ENCODE assay signal across 22 cellular contexts in the genomic region with DNA sequence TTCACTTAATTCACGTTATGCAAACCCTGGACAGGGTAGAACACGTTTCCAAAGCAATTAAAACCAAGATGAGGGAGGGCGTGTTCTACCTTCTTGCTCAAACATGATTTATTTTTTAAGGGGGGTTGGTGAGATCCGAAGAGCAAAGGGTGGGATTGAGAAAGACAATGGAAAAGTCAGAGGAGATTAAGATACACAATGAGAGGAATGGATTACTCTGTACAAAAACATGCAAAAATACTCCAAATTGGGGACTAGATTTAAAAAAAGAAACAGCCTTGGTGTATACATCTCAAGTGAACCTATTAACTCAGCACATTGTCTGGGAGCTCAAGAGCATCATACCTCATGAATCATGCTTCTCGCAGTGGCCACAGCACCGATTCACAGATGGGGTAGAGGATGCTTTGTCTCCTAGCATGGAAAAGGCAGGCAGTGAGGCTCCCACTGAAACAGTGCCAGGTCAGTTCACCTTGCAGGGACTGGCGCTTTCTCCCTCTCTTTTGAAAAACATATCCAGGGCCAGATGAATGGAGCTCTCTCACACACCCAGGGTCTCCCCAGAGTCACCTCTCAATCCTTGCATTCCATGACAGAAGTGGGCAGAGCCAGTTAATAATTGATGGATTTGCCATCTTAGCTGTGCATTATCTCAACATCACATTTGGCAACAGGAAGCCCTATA.
A peak's percentile ranks its signal among the peaks of the same experiment; 100 is the strongest.
DNase-seq lines count a peak whose midpoint lies in the region; ATAC-seq, FAIRE-seq and TF ChIP-seq lines count a peak whose summit lies in the region.
"Had no signal": no experiment of that assay in that cellular context is flagged by ENCODE, and none has a peak within 500 bp of the region (broad histone marks: within the 10 kb centered on the region; RNA-seq: fewer than 3 reads in every experiment).

No MANE protein-coding gene starts in this region.

- DNase-seq in H54 (ENCODE audit: insufficient read length, low spot score) (no peak), RKO (ENCODE audit: low spot score) (peak; percentile 24), choroid plexus epithelial cell (ENCODE audit: low read depth) (peak; percentile 72), renal cortical epithelial cell (ENCODE audit: low read depth) (peak; percentile 57), NCI-H748 (lab: John Stamatoyannopoulos, UW; ENCODE audit: unreplicated experiment) (no peak), kidney (no peak)
- DNase-seq in stimulated activated naive CD4-positive, alpha-beta T cell (lab: John Stamatoyannopoulos, UW): no peak
- DNase-seq: activated CD4-positive, alpha-beta T cell treated with anti-CD3 and anti-CD28 coated beads, Interleukin-2, amount 10 ng/mL, durations not matched to agents 7 days and 5 days; activated effector memory CD4-positive, alpha-beta T cell treated with anti-CD3 and anti-CD28 coated beads, Interleukin-2, amount 50 U/mL, for 16 hours; AML-193; CD8-positive, alpha-beta memory T cell; DND-41; dorsolateral prefrontal cortex; gastrocnemius medialis; left colon; NCI-H1417; NCI-H526; SIG-M5; stimulated activated naive CD4-positive, alpha-beta T cell treated with Interleukin-2 at 50 U/mL for 16 hours; T-helper 1 cell had no signal

- no peaks in the 10 kb centered on the region for H3K4me1 ChIP-seq in kidney (ENCODE audit: control insufficient read depth in 1 of 2, insufficient read depth in 1 of 2, low read depth in 1 of 2, low read length in 2 of 2)
- H3K4me1 ChIP-seq: gastrocnemius medialis had no signal

- H3K9ac ChIP-seq in kidney (ENCODE audit: low read length in 2 of 2): no peak overlapping the region

- no peaks in the 10 kb centered on the region for H3K36me3 ChIP-seq in kidney (ENCODE audit: control insufficient read depth in 1 of 2, insufficient read depth in 2 of 2, low read length in 2 of 2)
- H3K36me3 ChIP-seq: gastrocnemius medialis, tibial nerve had no signal

- intact Hi-C loops in kidney (cut with DNase I): no loop called here

- no peak for ATAC-seq in GM18498 (IDR thresholded peaks at IDR 0.05; ENCODE audit: unreplicated experiment)
- ATAC-seq: gastrocnemius medialis, left colon had no signal

- H3K27ac ChIP-seq in kidney (ENCODE audit: low read depth in 2 of 2, low read length in 2 of 2): no peak overlapping the region
- H3K27ac ChIP-seq: dorsolateral prefrontal cortex, gastrocnemius medialis, tibial nerve had no signal

- no peak overlapping the region for H3K4me3 ChIP-seq in choroid plexus epithelial cell (ENCODE audit: low read depth, low read length)
- H3K4me3 ChIP-seq in kidney (ENCODE audit: low read length in 2 of 2): no peak overlapping the region
- H3K4me3 ChIP-seq: dorsolateral prefrontal cortex, gastrocnemius medialis, tibial nerve had no signal

- peak; percentile 92 for FAIRE-seq in H54 (lab: Jason Lieb, UNC)
- FAIRE-seq in kidney (lab: Jason Lieb, UNC): no peak

- H3K9me3 ChIP-seq in kidney (ENCODE audit: control insufficient read depth in 1 of 2, low read length in 2 of 2): no peaks in the 10 kb centered on the region
- H3K9me3 ChIP-seq: gastrocnemius medialis, tibial nerve had no signal

- no peak for TF ChIP-seq POLR2A in H54 (IDR thresholded peaks at IDR 0.05; ENCODE audit: low read depth, low read length)

- TF ChIP-seq CTCF in choroid plexus epithelial cell (conservative IDR thresholded peaks at IDR 0.05; ENCODE audit: low read depth, low read length) (no peak), kidney (IDR thresholded peaks at IDR 0.05; ENCODE audit: borderline replicate concordance, extremely low read depth, insufficient read depth) (no peak)

Comparison
In these comparisons a context has a peak if more than half of its experiments do, and no peak if none do; other contexts are left out.
1. DNase-seq: peak in RKO (single experiment), choroid plexus epithelial cell (single experiment) and renal cortical epithelial cell (single experiment); none in H54 (single experiment), NCI-H748 (single experiment), stimulated activated naive CD4-positive, alpha-beta T cell (0 of 6) and kidney (single experiment).